30 cellular contexts compared by ENCODE assay signal in the genomic region with DNA sequence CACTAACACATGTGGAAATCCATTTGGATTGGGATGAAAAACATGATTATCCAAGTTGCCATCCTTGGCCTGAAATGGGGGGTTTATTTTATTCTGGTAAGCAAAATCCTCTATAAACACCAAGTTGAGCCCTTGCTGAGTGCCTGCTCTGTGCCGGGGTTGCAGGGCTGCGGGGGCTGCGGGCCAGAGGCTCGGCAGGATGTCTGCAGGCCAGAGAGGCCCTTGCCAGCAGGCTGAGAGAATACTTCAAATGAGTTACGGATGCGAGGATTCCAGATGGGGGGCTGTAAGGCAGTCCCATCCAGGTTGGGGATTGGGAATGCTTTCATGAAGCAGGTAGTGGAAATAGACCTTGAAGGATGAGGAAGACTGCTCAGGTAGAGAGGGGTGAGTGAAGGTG. TPM values are rescaled to one million over a fixed set of nuclear protein-coding genes. Genes with fewer than 3 reads are reported as not detected.
A peak's percentile ranks its signal among the peaks of the same experiment; 100 is the strongest.
DNase-seq lines count a peak whose midpoint lies in the region; ATAC-seq, FAIRE-seq and TF ChIP-seq lines count a peak whose summit lies in the region.
"Had no signal": no experiment of that assay in that cellular context is flagged by ENCODE, and none has a peak within 500 bp of the region (broad histone marks: within the 10 kb centered on the region; RNA-seq: fewer than 3 reads in every experiment).

No MANE protein-coding gene starts in this region.

- no peak overlapping the region for H3K4ac ChIP-seq in H1 (replicated peaks; ENCODE audit: insufficient read length, low read depth, low read length)
- no peak overlapping the region for H3K4ac ChIP-seq in neuronal stem cell (ENCODE audit: low read length)

- intact Hi-C loops in head of caudate nucleus (cut with DNase I): no loop called here

- H2BK120ac ChIP-seq in H1 (replicated peaks; ENCODE audit: low read depth, low read length): no peak overlapping the region
- no peak overlapping the region for H2BK120ac ChIP-seq in neuronal stem cell (ENCODE audit: low read depth, low read length)

- CTCF ChIA-PET in H1 (lab: Charles Lee; ENCODE audit: partially characterized antibody): interaction anchor here (0.8 to 3.5 kb wide), 2 partner anchors 22 to 300 kb away, joined by 3 to 21 read pairs; no protein-coding TSS in a partner anchor

- 86% methylated on average over 6 of the region's 6 CpGs; no CpG with 5 or more reads in 1 of the 2 experiments for WGBS in H1 (ENCODE audit: extremely low coverage in 1 of 2, insufficient coverage in 1 of 2, insufficient read length in 1 of 2, insufficient replicate concordance in 2 of 2, low coverage in 1 of 2, low lambda C conversion rate in 2 of 2, missing lambda C conversion rate in 1 of 2), 2 experiments
- no CpG with 5 or more reads among the region's 6 CpGs for WGBS in neuronal stem cell (ENCODE audit: extremely low coverage in 2 of 2, insufficient read length in 2 of 2, insufficient replicate concordance in 1 of 2), 2 donors

- H3K56ac ChIP-seq in H1 (replicated peaks; ENCODE audit: insufficient read length, low read depth, low read length): no peak overlapping the region

- DNase-seq in H1 (ENCODE audit: low read depth in 1 of 2, low spot score in 2 of 2): no peak
- peak; percentile 39 for DNase-seq in islet precursor cell
- no peak for DNase-seq in neuronal stem cell (ENCODE audit: low spot score)
- DNase-seq in head of caudate nucleus: no peak
- DNase-seq in COR-L47 (lab: John Stamatoyannopoulos, UW): no peak
- DNase-seq in foreskin melanocyte: no peak
- DNase-seq: 8988T; ACHN; BE2C; C1 segment of cervical spinal cord; Caco-2; Calu3; CD4-positive, alpha-beta memory T cell; CD4-positive, CD25-positive, alpha-beta regulatory T cell; CD8-positive, alpha-beta memory T cell; DND-41; EL; GDM1 had no signal

- H2AFZ ChIP-seq in H1 (ENCODE audit: low read length) (no peak overlapping the region), neuronal stem cell (ENCODE audit: low read length) (no peak overlapping the region)

- no peak for TF ChIP-seq CTCF in H1 (IDR thresholded peaks at IDR 0.05; ENCODE audit: control extremely low read depth in 1 of 3, insufficient read depth in 1 of 3, low read depth in 1 of 3, low read length in 3 of 3)

- H3K18ac ChIP-seq in H1 (ENCODE audit: extremely low read depth, low read length) (no peak overlapping the region), neuronal stem cell (ENCODE audit: low read length) (peak overlapping the region; percentile 11)

- FAIRE-seq in H1 (lab: Jason Lieb, UNC): no peak
- FAIRE-seq: A204.1, D721Med, GM12878, GM12892, GM18507 had no signal

- H3K23ac ChIP-seq in H1 (ENCODE audit: insufficient read length) (no peak overlapping the region), neuronal stem cell (ENCODE audit: low read depth, low read length, poor library complexity) (no peak overlapping the region)

- TF ChIP-seq EP300 in H1 (IDR thresholded peaks at IDR 0.05; ENCODE audit: borderline replicate concordance in 1 of 2, low read depth in 2 of 2, low read length in 2 of 2): no peak

- no peak for TF ChIP-seq RAD21 in H1 (IDR thresholded peaks at IDR 0.05 in 1 of 2, conservative IDR thresholded peaks at IDR 0.05 in 1 of 2; ENCODE audit: low read depth in 2 of 2, low read length in 2 of 2)

- H3K27me3 ChIP-seq in H1 (replicated peaks in 1 of 4; ENCODE audit: control insufficient read depth in 3 of 4, extremely low read depth in 1 of 4, insufficient read depth in 3 of 4, low read length in 3 of 4): 0 out of 7 replicates have a peak, but pooled peaks cover 0 to 6% (median 1%) of the 10 kb centered on the region in 4 experiments
- peaks cover 0 to 12% (median 0%) of the 10 kb centered on the region in 3 experiments for H3K27me3 ChIP-seq in neuronal stem cell (ENCODE audit: control insufficient read depth in 3 of 3, insufficient read depth in 3 of 3, low read depth in 1 of 3, low read length in 3 of 3)
- H3K27me3 ChIP-seq: BLaER1 had no signal

- no peaks in the 10 kb centered on the region for H3K23me2 ChIP-seq in H1 (ENCODE audit: low read depth, low read length)

- H3K36me3 ChIP-seq in H1 (ENCODE audit: control insufficient read depth in 2 of 4, insufficient read depth in 4 of 4, low read length in 3 of 4): no peaks in the 10 kb centered on the region
- H3K36me3 ChIP-seq in neuronal stem cell (replicated peaks in 1 of 2; ENCODE audit: control insufficient read depth in 2 of 2, insufficient read depth in 2 of 2, low read length in 2 of 2): no peaks in the 10 kb centered on the region
- H3K36me3 ChIP-seq: BE2C, BLaER1 had no signal

- no peak overlapping the region for H2BK5ac ChIP-seq in H1 (ENCODE audit: low read depth, low read length)
- H2BK5ac ChIP-seq in neuronal stem cell (ENCODE audit: low read length): no peak overlapping the region

- no peaks in the 10 kb centered on the region for H4K20me1 ChIP-seq in H1 (replicated peaks in 1 of 2; ENCODE audit: control insufficient read depth in 1 of 2, insufficient read depth in 2 of 2, low read length in 2 of 2)
- H4K20me1 ChIP-seq: BLaER1 had no signal

- H3K79me1 ChIP-seq in H1 (ENCODE audit: low read depth, low read length) (no peaks in the 10 kb centered on the region), neuronal stem cell (ENCODE audit: low read depth, low read length) (no peaks in the 10 kb centered on the region)

- 0 out of 2 replicates have a peak overlapping the region, but pooled peaks have one; percentile 33 for H2BK12ac ChIP-seq in H1 (ENCODE audit: low read depth, low read length)
- no peak overlapping the region for H2BK12ac ChIP-seq in neuronal stem cell (ENCODE audit: low read length)

- no peak overlapping the region for H4K5ac ChIP-seq in H1 (ENCODE audit: insufficient read length, low read depth, low read length)

- H2BK20ac ChIP-seq in H1 (ENCODE audit: low read length): no peak overlapping the region

- POLR2A ChIA-PET in H1 (lab: Charles Lee; ENCODE audit: partially characterized antibody): no interaction called here

- no peak overlapping the region for H3K4me3 ChIP-seq in H1 (ENCODE audit: extremely low read depth in 1 of 4, insufficient read depth in 2 of 4, low read depth in 3 of 4, low read length in 4 of 4)
- peak overlapping the region in 1 of 2 donors; percentile 58 for H3K4me3 ChIP-seq in neuronal stem cell (ENCODE audit: low read length in 2 of 2)
- H3K4me3 ChIP-seq: BLaER1, GM12878 had no signal

- no peaks in the 10 kb centered on the region for H3K79me2 ChIP-seq in H1 (ENCODE audit: control insufficient read depth in 1 of 2, insufficient read depth in 2 of 2, low read length in 2 of 2)

- no peak for TF ChIP-seq POLR2A in H1 (IDR thresholded peaks at IDR 0.05; ENCODE audit: control extremely low read depth in 1 of 2, low read depth in 2 of 2, low read length in 2 of 2)

- H4K8ac ChIP-seq in H1 (ENCODE audit: extremely low read depth, insufficient read depth, low read length) (no peak overlapping the region; the same call in 1 of the 2 replicates), neuronal stem cell (ENCODE audit: low read depth, low read length) (no peak overlapping the region)

- no peak overlapping the region for H3K27ac ChIP-seq in H1 (ENCODE audit: low read depth, low read length)
- H3K27ac ChIP-seq in neuronal stem cell (replicated peaks; ENCODE audit: low read length): no peak overlapping the region
- H3K27ac ChIP-seq: BLaER1 had no signal

- H2BK15ac ChIP-seq in H1 (ENCODE audit: low read length) (peak overlapping the region; percentile 29; the same call in 1 of the 2 replicates), neuronal stem cell (ENCODE audit: low read length) (no peak overlapping the region)

- H3K14ac ChIP-seq in H1 (ENCODE audit: insufficient read length) (no peak overlapping the region), neuronal stem cell (ENCODE audit: low read length) (no peak overlapping the region)

- no peak for ATAC-seq in HG03432 (IDR thresholded peaks at IDR 0.05; ENCODE audit: unreplicated experiment)
- ATAC-seq: GM12878 had no signal

- no peak overlapping the region for H3K4me2 ChIP-seq in H1 (ENCODE audit: insufficient read depth in 1 of 2, low read depth in 2 of 2, low read length in 2 of 2)
- no peak overlapping the region for H3K4me2 ChIP-seq in neuronal stem cell (ENCODE audit: insufficient read depth, low read length, poor library complexity, severe bottlenecking)
- H3K4me2 ChIP-seq: BLaER1 had no signal

- H4K91ac ChIP-seq in H1 (replicated peaks; ENCODE audit: insufficient read length, low read length) (peak overlapping the region; percentile 39), neuronal stem cell (ENCODE audit: low read depth, low read length, poor library complexity) (no peak overlapping the region)

- H3K9me3 ChIP-seq in H1 (ENCODE audit: insufficient read depth in 2 of 2, low read depth in 1 of 2, low read length in 1 of 2) (0 out of 4 replicates have a peak, but pooled peaks cover 0 to 3% of the 10 kb centered on the region in 2 experiments), neuronal stem cell (replicated peaks in 1 of 2; ENCODE audit: control insufficient read depth in 2 of 2, insufficient read depth in 1 of 2, low read depth in 1 of 2, low read length in 2 of 2) (peaks cover 0 to 2% of the 10 kb centered on the region in 2 donors)
- H3K9me3 ChIP-seq: BE2C, BLaER1 had no signal

- H2AK5ac ChIP-seq in H1 (ENCODE audit: low read depth, low read length) (no peak overlapping the region), neuronal stem cell (ENCODE audit: low read depth, low read length) (no peak overlapping the region)

- H3K4me1 ChIP-seq in H1 (replicated peaks in 1 of 4; ENCODE audit: control insufficient read depth in 3 of 4, insufficient read depth in 4 of 4, low read length in 3 of 4) (no peaks in the 10 kb centered on the region; a peak in 1 of 7 replicates), neuronal stem cell (ENCODE audit: control insufficient read depth in 2 of 2, insufficient read depth in 1 of 2, low read depth in 1 of 2, low read length in 2 of 2) (peaks cover 0 to 8% of the 10 kb centered on the region in 2 donors)
- H3K4me1 ChIP-seq: BE2C, BLaER1, Caco-2 had no signal

- no peak overlapping the region for H3K9ac ChIP-seq in H1 (replicated peaks in 1 of 4; ENCODE audit: extremely low read depth in 1 of 4, low read depth in 3 of 4, low read length in 3 of 4)
- no peak overlapping the region for H3K9ac ChIP-seq in neuronal stem cell (ENCODE audit: low read depth, low read length, poor library complexity)
- H3K9ac ChIP-seq: BLaER1 had no signal

RNA-seq across cellular contexts. Expression of a gene that starts 9.5 kb away (rescaled TPM):
- total RNA-seq in H1 (2021; fragmentation: NEBNext Ultra II Directional; extraction: Animal tissue kit (Norgen Biotek cat#: 25700)): 1.8 and 2.4 TPM in 2 replicates
- 1.2 and 1.5 TPM in 2 replicates for polyA plus RNA-seq in H1 (2011; rRNA removed)
- polyA plus RNA-seq in H1 (2011; cell fraction: cytosol; rRNA removed): 1.5 TPM
- polyA plus RNA-seq in H1 (2011; cell fraction: nucleus; rRNA removed): 1.4 TPM
- 2.0 to 2.7 TPM (median 2.1 TPM) in 4 replicates for polyA plus RNA-seq in H1 (2012, experiment 1 of 2)
- polyA plus RNA-seq in H1 (2012, experiment 2 of 2): 3.3 TPM
- 4.1 TPM for polyA plus RNA-seq in H1 (2013, experiment 1 of 2)
- polyA plus RNA-seq in H1 (2013, experiment 2 of 2): 4.8 TPM
- polyA minus RNA-seq in H1 (2011; rRNA and poly(A)+ RNA removed): 0.28 and 0.46 TPM in 2 replicates
- polyA minus RNA-seq in H1 (2011; cell fraction: cytosol; rRNA and poly(A)+ RNA removed): not detected
- not detected for polyA minus RNA-seq in H1 (2011; cell fraction: nucleus; rRNA and poly(A)+ RNA removed)
- polyA plus RNA-seq in neuronal stem cell (2013, experiment 1 of 2): 1.7 TPM
- 1.8 TPM for polyA plus RNA-seq in neuronal stem cell (2013, experiment 2 of 2)
- total RNA-seq: A673; Caco-2; Calu3; CD4-positive, alpha-beta memory T cell; CD4-positive, CD25-positive, alpha-beta regulatory T cell; CD8-positive, alpha-beta memory T cell; G401; GM12878 had no signal
- polyA plus RNA-seq: AG04450; CD4-positive, alpha-beta memory T cell; CD4-positive, CD25-positive, alpha-beta regulatory T cell; CD8-positive, alpha-beta memory T cell had no signal

RNA-seq across cellular contexts. Expression of a gene that starts 52.5 kb away (rescaled TPM):
- not detected in 2 replicates for total RNA-seq in H1 (2021; fragmentation: NEBNext Ultra II Directional; extraction: Animal tissue kit (Norgen Biotek cat#: 25700))
- polyA plus RNA-seq in H1 (2011; rRNA removed): not detected in 2 replicates
- not detected for polyA plus RNA-seq in H1 (2011; cell fraction: cytosol; rRNA removed)
- polyA plus RNA-seq in H1 (2011; cell fraction: nucleus; rRNA removed): 0.06 TPM
- polyA plus RNA-seq in H1 (2012, experiment 1 of 2): not detected in 4 replicates
- not detected for polyA plus RNA-seq in H1 (2012, experiment 2 of 2)
- polyA plus RNA-seq in H1 (2013, experiment 1 of 2): 0.02 TPM
- polyA plus RNA-seq in H1 (2013, experiment 2 of 2): not detected
- 0.09 TPM in 1 of 2 replicates, not detected in the other for polyA minus RNA-seq in H1 (2011; rRNA and poly(A)+ RNA removed)
- not detected for polyA minus RNA-seq in H1 (2011; cell fraction: cytosol; rRNA and poly(A)+ RNA removed)
- polyA minus RNA-seq in H1 (2011; cell fraction: nucleus; rRNA and poly(A)+ RNA removed): not detected
- 0.04 TPM for polyA plus RNA-seq in neuronal stem cell (2013, experiment 1 of 2)
- polyA plus RNA-seq in neuronal stem cell (2013, experiment 2 of 2): 0.03 TPM
- total RNA-seq: A673; Caco-2; Calu3; CD4-positive, alpha-beta memory T cell; CD4-positive, CD25-positive, alpha-beta regulatory T cell; CD8-positive, alpha-beta memory T cell; Daoy; G401; GM12878 had no signal
- polyA plus RNA-seq: AG04450; CD14-positive monocyte; CD4-positive, alpha-beta memory T cell; CD4-positive, CD25-positive, alpha-beta regulatory T cell; CD8-positive, alpha-beta memory T cell; GM12878 had no signal
